In the genomic region with DNA sequence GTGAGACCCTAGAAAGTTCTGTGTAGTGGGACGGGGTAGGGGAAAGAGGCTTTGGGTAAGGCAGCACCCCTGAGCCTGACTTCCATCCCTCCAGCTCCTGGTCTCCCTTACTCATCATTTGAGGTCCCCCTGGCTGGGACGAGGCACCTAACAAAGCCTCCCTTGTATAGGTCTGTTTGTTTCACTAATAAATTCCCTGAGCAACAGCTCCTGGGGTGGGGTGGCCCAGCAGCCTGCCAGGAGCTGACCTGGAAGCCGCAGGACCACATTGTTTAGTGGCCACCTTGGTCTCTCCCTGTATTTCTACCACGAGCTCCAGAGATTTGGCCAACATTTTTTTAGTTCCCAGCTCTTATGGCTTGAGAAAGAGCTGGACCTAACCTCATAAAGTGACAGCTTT, we compare ENCODE assay signal across 22 cellular contexts. TPM values are rescaled to one million over a fixed set of nuclear protein-coding genes. Genes with fewer than 3 reads are reported as not detected.
DNase-seq lines count a peak whose midpoint lies in the region; ATAC-seq lines count a peak whose summit lies in the region.
"Had no signal": no experiment of that assay in that cellular context is flagged by ENCODE, and none has a peak within 500 bp of the region (broad histone marks: within the 10 kb centered on the region; RNA-seq: fewer than 3 reads in every experiment).

No MANE protein-coding gene starts in this region.

- no peak overlapping the region for H3K18ac ChIP-seq in neuronal stem cell (ENCODE audit: low read length)

- no peak overlapping the region for H4K91ac ChIP-seq in neuronal stem cell (ENCODE audit: low read depth, low read length, poor library complexity)

- H3K9me3 Mint-ChIP-seq in activated naive CD8-positive, alpha-beta T cell (ENCODE audit: low read depth), result no peaks in the 10 kb centered on the region
- H3K9me3 Mint-ChIP-seq in activated naive CD8-positive, alpha-beta T cell treated with anti-CD3 and anti-CD28 coated beads, Interleukin-2, amount 50 U/mL, for 24 hours, result no peaks in the 10 kb centered on the region
- H3K9me3 Mint-ChIP-seq: activated CD4-positive, alpha-beta T cell treated with anti-CD3 and anti-CD28 coated beads, Interleukin-2, amount 10 ng/mL, durations not matched to agents 24 days and 14 days; activated T-helper 1 cell treated with anti-CD3 and anti-CD28 coated beads, Interleukin-12 subunit alpha, Interleukin-12 subunit beta, Interleukin-2, Interleukin-4 antibody, amounts not matched to agents 30 ng/mL and 10 ng/mL and 1 ng/mL, durations not matched to agents 14 hours and 24 hours and 36 hours; HFFc6; nephron progenitor cell; T-helper 1 cell treated with Interleukin-12 subunit alpha and Interleukin-12 subunit beta and Interleukin-4 antibody, amounts not matched to agents 30 μg/mL and 1 μg/mL, for 36 hours had no signal

- no peak overlapping the region for H2BK120ac ChIP-seq in neuronal stem cell (ENCODE audit: low read depth, low read length)

- no peak overlapping the region for H2BK12ac ChIP-seq in neuronal stem cell (ENCODE audit: low read length)

- no peaks in the 10 kb centered on the region for H3K9me3 ChIP-seq in neuronal stem cell (replicated peaks in 1 of 2; ENCODE audit: control insufficient read depth in 2 of 2, insufficient read depth in 1 of 2, low read depth in 1 of 2, low read length in 2 of 2)
- H3K9me3 ChIP-seq: Caco-2, SJSA1 had no signal

- no peak overlapping the region for H4K8ac ChIP-seq in neuronal stem cell (ENCODE audit: low read depth, low read length)

- no peaks in the 10 kb centered on the region for H3K27me3 Mint-ChIP-seq in activated naive CD8-positive, alpha-beta T cell
- no peaks in the 10 kb centered on the region for H3K27me3 Mint-ChIP-seq in activated naive CD8-positive, alpha-beta T cell treated with anti-CD3 and anti-CD28 coated beads, Interleukin-2, amount 50 U/mL, for 24 hours
- H3K27me3 Mint-ChIP-seq: activated CD4-positive, alpha-beta T cell treated with anti-CD3 and anti-CD28 coated beads, Interleukin-2, amount 10 ng/mL, durations not matched to agents 24 days and 14 days; activated CD8-positive, alpha-beta memory T cell treated with anti-CD3 and anti-CD28 coated beads, Interleukin-2, amount 10 ng/mL, durations not matched to agents 7 days and 5 days had no signal

- H3K4ac ChIP-seq in neuronal stem cell (ENCODE audit: low read length), result no peak overlapping the region

- H3K4me3 Mint-ChIP-seq in activated naive CD8-positive, alpha-beta T cell, result no peak overlapping the region
- H3K4me3 Mint-ChIP-seq in activated naive CD8-positive, alpha-beta T cell treated with anti-CD3 and anti-CD28 coated beads, Interleukin-2, amount 50 U/mL, for 24 hours, result no peak overlapping the region
- H3K4me3 Mint-ChIP-seq: activated CD8-positive, alpha-beta memory T cell treated with anti-CD3 and anti-CD28 coated beads, Interleukin-2, amount 10 ng/mL, durations not matched to agents 7 days and 5 days; HFFc6; nephron progenitor cell; T-helper 1 cell treated with Interleukin-12 subunit alpha and Interleukin-12 subunit beta and Interleukin-4 antibody, amounts not matched to agents 30 μg/mL and 1 μg/mL, for 36 hours had no signal

- H2BK5ac ChIP-seq in neuronal stem cell (ENCODE audit: low read length), result no peak overlapping the region

- H2AFZ ChIP-seq in neuronal stem cell (ENCODE audit: low read length), result no peak overlapping the region

- H3K36me3 ChIP-seq in neuronal stem cell (replicated peaks in 1 of 2; ENCODE audit: control insufficient read depth in 2 of 2, insufficient read depth in 2 of 2, low read length in 2 of 2), result peaks cover 0 to 6% of the 10 kb centered on the region in 2 donors

- H3K27ac ChIP-seq in epithelial cell of prostate (peak overlapping the region; percentile 72), neuronal stem cell (replicated peaks; ENCODE audit: low read length) (no peak overlapping the region)
- H3K27ac ChIP-seq: SJSA1 had no signal

- no peaks in the 10 kb centered on the region for H3K79me1 ChIP-seq in neuronal stem cell (ENCODE audit: low read depth, low read length)

- H2BK15ac ChIP-seq in neuronal stem cell (ENCODE audit: low read length), result no peak overlapping the region

- H3K14ac ChIP-seq in neuronal stem cell (ENCODE audit: low read length), result no peak overlapping the region

- no peak for ATAC-seq in activated naive CD8-positive, alpha-beta T cell treated with anti-CD3 and anti-CD28 coated beads, Interleukin-2, amount 50 U/mL, for 24 hours
- no peak for ATAC-seq in GM18868 (IDR thresholded peaks at IDR 0.05; ENCODE audit: unreplicated experiment)
- ATAC-seq: activated CD8-positive, alpha-beta memory T cell treated with anti-CD3 and anti-CD28 coated beads, Interleukin-2, amount 10 ng/mL, durations not matched to agents 7 days and 5 days had no signal

- H3K4me1 Mint-ChIP-seq in activated naive CD8-positive, alpha-beta T cell (ENCODE audit: low read depth), result peaks cover 40% of the 10 kb centered on the region
- peaks cover 32% of the 10 kb centered on the region for H3K4me1 Mint-ChIP-seq in activated naive CD8-positive, alpha-beta T cell treated with anti-CD3 and anti-CD28 coated beads, Interleukin-2, amount 50 U/mL, for 24 hours

- H3K36me3 Mint-ChIP-seq in activated naive CD8-positive, alpha-beta T cell, result peaks cover 3% of the 10 kb centered on the region
- peaks cover 17% of the 10 kb centered on the region for H3K36me3 Mint-ChIP-seq in activated naive CD8-positive, alpha-beta T cell treated with anti-CD3 and anti-CD28 coated beads, Interleukin-2, amount 50 U/mL, for 24 hours (ENCODE audit: low read depth)

- no CpG with 5 or more reads among the region's 4 CpGs for WGBS in neuronal stem cell (ENCODE audit: extremely low coverage in 2 of 2, insufficient read length in 2 of 2, insufficient replicate concordance in 1 of 2), 2 donors

- H3K4me3 ChIP-seq in neuronal stem cell (ENCODE audit: low read length in 2 of 2), result no peak overlapping the region
- H3K4me3 ChIP-seq: SJSA1 had no signal

- no peak overlapping the region for H3K4me2 ChIP-seq in neuronal stem cell (ENCODE audit: insufficient read depth, low read length, poor library complexity, severe bottlenecking)

- H3K9ac ChIP-seq in neuronal stem cell (ENCODE audit: low read depth, low read length, poor library complexity), result no peak overlapping the region

- H3K4me1 ChIP-seq in neuronal stem cell (ENCODE audit: control insufficient read depth in 2 of 2, insufficient read depth in 1 of 2, low read depth in 1 of 2, low read length in 2 of 2), result peaks cover 6% of the 10 kb centered on the region in 2 donors

- H3K23ac ChIP-seq in neuronal stem cell (ENCODE audit: low read depth, low read length, poor library complexity), result no peak overlapping the region

- H2AK5ac ChIP-seq in neuronal stem cell (ENCODE audit: low read depth, low read length), result peak overlapping the region; percentile 73

- peak overlapping the region; percentile 87 for H3K27ac Mint-ChIP-seq in activated naive CD8-positive, alpha-beta T cell
- H3K27ac Mint-ChIP-seq in activated naive CD8-positive, alpha-beta T cell treated with anti-CD3 and anti-CD28 coated beads, Interleukin-2, amount 50 U/mL, for 24 hours, result no peak overlapping the region
- H3K27ac Mint-ChIP-seq: HFFc6, nephron progenitor cell had no signal

- DNase-seq in activated naive CD8-positive, alpha-beta T cell treated with anti-CD3 and anti-CD28 coated beads, Interleukin-2, amount 50 U/mL, for 24 hours, result no peak
- no peak for DNase-seq in epithelial cell of prostate (ENCODE audit: low read depth, low spot score)
- no peak for DNase-seq in neuronal stem cell (ENCODE audit: low spot score)
- DNase-seq in activated T-cell treated with anti-CD3 and anti-CD28 coated beads, Interleukin-2, amount 50 U/mL, for 1 hour, result no peak
- no peak for DNase-seq in activated CD4-positive, alpha-beta T cell treated with anti-CD3 and anti-CD28 coated beads, Interleukin-2, amount 50 U/mL, for 4 hours
- DNase-seq in AML-193 (lab: John Stamatoyannopoulos, UW), result no peak
- DNase-seq: activated CD4-positive, alpha-beta T cell treated with anti-CD3 and anti-CD28 coated beads, Interleukin-2, amount 10 ng/mL, durations not matched to agents 24 days and 14 days; activated CD8-positive, alpha-beta memory T cell treated with anti-CD3 and anti-CD28 coated beads, Interleukin-2, amount 10 ng/mL, durations not matched to agents 7 days and 5 days; activated naive CD4-positive, alpha-beta T cell treated with anti-CD3 and anti-CD28 coated beads, Interleukin-2, amount 50 U/mL, for 16 hours; DND-41; effector memory CD4-positive, alpha-beta T cell; HFFc6; NCI-H1092 treated with DMSO at 0.1 percent for 48 hours; NCI-H82; nephron progenitor cell had no signal

- H3K27me3 ChIP-seq in neuronal stem cell (ENCODE audit: control insufficient read depth in 3 of 3, insufficient read depth in 3 of 3, low read depth in 1 of 3, low read length in 3 of 3), result peaks cover 0 to 3% (median 0%) of the 10 kb centered on the region in 3 experiments
- H3K27me3 ChIP-seq: SJSA1 had no signal

RNA-seq across cellular contexts. Expression of gene PRR15L, which starts 7.2 kb away (rescaled TPM):
- polyA plus RNA-seq in neuronal stem cell (2013, experiment 1 of 2), result 0.04 TPM
- polyA plus RNA-seq in neuronal stem cell (2013, experiment 2 of 2), result not detected
- polyA plus RNA-seq: BJ had no signal

RNA-seq across cellular contexts. Expression of gene PNPO, which starts 9.1 kb away (rescaled TPM):
- 3.1 TPM for polyA plus RNA-seq in neuronal stem cell (2013, experiment 1 of 2)
- 2.7 TPM for polyA plus RNA-seq in neuronal stem cell (2013, experiment 2 of 2)

RNA-seq across cellular contexts. Expression of gene CDK5RAP3, which starts 20.5 kb away (rescaled TPM):
- polyA plus RNA-seq in neuronal stem cell (2013, experiment 1 of 2), result 193 TPM
- 185 TPM for polyA plus RNA-seq in neuronal stem cell (2013, experiment 2 of 2)

RNA-seq across cellular contexts. Expression of gene SP2, which starts 54.4 kb away (rescaled TPM):
- polyA plus RNA-seq in neuronal stem cell (2013, experiment 1 of 2), result 26.7 TPM
- polyA plus RNA-seq in neuronal stem cell (2013, experiment 2 of 2), result 27.6 TPM
